1 cellular context compared by ENCODE assay signal in genomic region chr19:8149261-8150094, GRCh38.
A peak's percentile ranks its signal among the peaks of the same experiment; 100 is the strongest.
TF ChIP-seq lines count a peak whose summit lies in the region.

FBN3 (minus strand) TSS chr19:8149592; CDS start chr19:8147480, 2,112 bp downstream.

TF ChIP-seq in HepG2, 621 proteins besides CTCF, POLR2A, EP300 and RAD21 (continued from another document):
- TF ChIP-seq DMTF1 (CRISPR knock-in tag; IDR thresholded peaks at IDR 0.05) (no peak), HNRNPLL (IDR thresholded peaks at IDR 0.05; ENCODE audit: low read depth, low read length, poor library complexity, severe bottlenecking) (peak; percentile 8), ZNF709 (CRISPR knock-in tag; IDR thresholded peaks at IDR 0.05) (0 out of 2 replicates have a peak, but pooled peaks have one; percentile 32), ZNF780A (CRISPR knock-in tag; IDR thresholded peaks at IDR 0.05) (no peak), ZNF687 (CRISPR knock-in tag; IDR thresholded peaks at IDR 0.05) (peak; percentile 9; the same call in 1 of the 2 replicates), MYPOP (CRISPR knock-in tag; IDR thresholded peaks at IDR 0.05) (0 out of 2 replicates have a peak, but pooled peaks have one; percentile 7)
